Comparison of ENCODE assay signal across 1 cellular context in the genomic region with DNA sequence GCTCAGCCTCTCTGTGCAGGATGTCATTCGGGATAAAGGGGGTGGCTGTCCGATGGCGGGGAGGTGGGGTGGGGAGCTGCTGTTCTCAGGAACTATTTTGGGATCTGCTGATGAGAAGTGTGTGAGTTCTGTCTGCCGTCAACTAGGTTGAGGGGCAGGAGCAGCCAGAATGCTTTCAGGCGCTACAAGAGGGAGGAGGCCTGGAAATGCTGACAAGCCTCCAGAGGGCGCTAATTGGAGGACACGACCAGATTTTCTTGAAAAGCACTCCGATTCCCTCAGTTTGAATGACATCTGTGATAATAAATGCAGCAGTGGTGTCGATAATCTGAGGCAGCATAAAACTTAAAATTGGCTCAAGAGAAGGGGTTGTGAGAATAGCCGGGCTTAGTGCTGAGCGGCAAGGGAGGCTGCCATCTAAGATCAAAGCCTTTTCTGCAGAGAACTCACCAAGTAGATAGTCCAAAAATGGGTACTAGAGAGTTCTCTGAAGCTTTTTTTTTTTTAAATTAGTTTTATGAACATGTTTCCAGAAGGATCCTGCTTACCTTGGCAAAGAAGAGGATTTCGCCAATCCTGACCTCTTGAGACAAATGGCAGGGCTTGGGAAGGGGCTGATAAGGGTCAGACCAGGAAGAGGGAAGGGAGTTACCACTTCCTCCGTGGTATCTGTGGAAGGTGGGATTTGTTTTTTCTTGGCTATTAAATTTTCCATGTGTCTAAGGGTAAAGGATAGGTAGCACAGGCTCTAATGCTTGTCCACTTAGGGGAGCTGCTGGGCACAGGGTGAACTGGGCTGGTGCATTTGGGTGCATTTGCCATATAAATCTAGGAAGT.
TF ChIP-seq lines count a peak whose summit lies in the region.

No MANE protein-coding gene starts in this region.

TF ChIP-seq in GM23338, 12 proteins besides CTCF, POLR2A, EP300 and RAD21 (continued from another document):
- TF ChIP-seq, protein P1, sequence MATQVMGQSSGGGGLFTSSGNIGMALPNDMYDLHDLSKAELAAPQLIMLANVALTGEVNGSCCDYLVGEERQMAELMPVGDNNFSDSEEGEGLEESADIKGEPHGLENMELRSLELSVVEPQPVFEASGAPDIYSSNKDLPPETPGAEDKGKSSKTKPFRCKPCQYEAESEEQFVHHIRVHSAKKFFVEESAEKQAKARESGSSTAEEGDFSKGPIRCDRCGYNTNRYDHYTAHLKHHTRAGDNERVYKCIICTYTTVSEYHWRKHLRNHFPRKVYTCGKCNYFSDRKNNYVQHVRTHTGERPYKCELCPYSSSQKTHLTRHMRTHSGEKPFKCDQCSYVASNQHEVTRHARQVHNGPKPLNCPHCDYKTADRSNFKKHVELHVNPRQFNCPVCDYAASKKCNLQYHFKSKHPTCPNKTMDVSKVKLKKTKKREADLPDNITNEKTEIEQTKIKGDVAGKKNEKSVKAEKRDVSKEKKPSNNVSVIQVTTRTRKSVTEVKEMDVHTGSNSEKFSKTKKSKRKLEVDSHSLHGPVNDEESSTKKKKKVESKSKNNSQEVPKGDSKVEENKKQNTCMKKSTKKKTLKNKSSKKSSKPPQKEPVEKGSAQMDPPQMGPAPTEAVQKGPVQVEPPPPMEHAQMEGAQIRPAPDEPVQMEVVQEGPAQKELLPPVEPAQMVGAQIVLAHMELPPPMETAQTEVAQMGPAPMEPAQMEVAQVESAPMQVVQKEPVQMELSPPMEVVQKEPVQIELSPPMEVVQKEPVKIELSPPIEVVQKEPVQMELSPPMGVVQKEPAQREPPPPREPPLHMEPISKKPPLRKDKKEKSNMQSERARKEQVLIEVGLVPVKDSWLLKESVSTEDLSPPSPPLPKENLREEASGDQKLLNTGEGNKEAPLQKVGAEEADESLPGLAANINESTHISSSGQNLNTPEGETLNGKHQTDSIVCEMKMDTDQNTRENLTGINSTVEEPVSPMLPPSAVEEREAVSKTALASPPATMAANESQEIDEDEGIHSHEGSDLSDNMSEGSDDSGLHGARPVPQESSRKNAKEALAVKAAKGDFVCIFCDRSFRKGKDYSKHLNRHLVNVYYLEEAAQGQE (IDR thresholded peaks at IDR 0.05; ENCODE audit: unreplicated experiment) = no peak
- no peak for TF ChIP-seq ZNF331 (CRISPR knock-in tag; IDR thresholded peaks at IDR 0.05; ENCODE audit: low read depth)
